ENCODE assay signal across 8 cellular contexts in the genomic region with DNA sequence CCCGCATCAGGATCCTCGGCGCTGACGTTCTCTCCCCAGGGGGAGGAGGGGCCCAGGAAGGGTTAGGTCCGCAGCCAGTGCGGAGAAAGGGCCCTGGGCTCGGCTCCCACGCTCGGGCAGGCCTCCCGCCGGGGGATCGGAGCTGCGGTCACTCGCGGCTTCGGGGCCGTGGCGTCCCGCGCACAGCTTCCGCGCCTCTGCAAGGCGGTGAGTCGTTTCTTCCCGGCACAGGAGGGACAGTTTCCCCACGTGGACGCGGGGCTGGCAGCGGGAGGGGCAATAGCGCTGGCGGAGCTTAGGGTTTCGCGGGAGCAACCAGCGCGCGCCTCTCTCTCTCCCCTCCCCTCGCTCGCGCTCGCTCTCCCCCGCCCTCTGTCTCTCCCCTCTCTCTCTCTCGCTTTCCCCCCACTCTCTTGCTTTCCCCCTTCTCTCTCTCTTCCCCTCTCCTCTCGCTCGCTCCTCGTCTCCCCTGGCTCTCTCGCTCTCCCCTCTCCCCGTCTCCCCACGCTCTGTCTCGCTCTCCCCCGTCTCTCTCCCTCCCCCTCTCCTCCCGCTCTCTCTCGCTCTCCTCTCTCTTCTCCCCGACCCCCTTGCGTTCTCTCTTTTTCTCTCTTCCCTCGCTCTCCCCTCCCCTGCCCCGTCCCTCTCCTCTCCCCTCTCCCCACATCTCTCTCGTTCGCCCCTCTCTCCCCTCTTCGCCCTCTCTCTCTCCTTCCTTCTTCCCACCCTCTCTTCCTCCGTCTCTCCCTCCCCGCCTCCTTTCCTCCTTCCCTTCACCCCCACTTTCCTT. TPM values are rescaled to one million over a fixed set of nuclear protein-coding genes. Genes with fewer than 3 reads are reported as not detected.
DNase-seq lines count a peak whose midpoint lies in the region; ATAC-seq and TF ChIP-seq lines count a peak whose summit lies in the region.

No MANE protein-coding gene starts in this region.

- peak overlapping the region; percentile 74 for H3K27ac Mint-ChIP-seq in activated naive CD8-positive, alpha-beta T cell treated with anti-CD3 and anti-CD28 coated beads, Interleukin-2, amount 10 ng/mL, durations not matched to agents 7 days and 5 days

- POLR2A ChIA-PET in activated naive CD8-positive, alpha-beta T cell treated with anti-CD3 and anti-CD28 coated beads, Interleukin-2, amount 10 ng/mL, durations not matched to agents 7 days and 5 days (lab: Charles Lee) = interaction anchor here (1.0 to 1.9 kb wide), 8 partner anchors 13 to 134 kb away, joined by 4 to 11 read pairs (median 5); a partner anchor contains a TSS

- TF ChIP-seq CTCF in left ventricle myocardium inferior (IDR thresholded peaks at IDR 0.05; ENCODE audit: borderline replicate concordance) (no peak), prostate gland (IDR thresholded peaks at IDR 0.05) (no peak)

- DNase-seq in AML-193 (lab: John Stamatoyannopoulos, UW) (peak; percentile 36 to 49), SJSA1 (ENCODE audit: low read depth in 1 of 2, low spot score in 2 of 2) (peak in 1 of 2 experiments; percentile 24), left ventricle myocardium inferior (peak; percentile 51), prostate gland (ENCODE audit: low spot score) (peak; percentile 26), NCI-H187 (lab: John Stamatoyannopoulos, UW) (no peak)
- peak; percentile 69 for DNase-seq in activated naive CD8-positive, alpha-beta T cell treated with anti-CD3 and anti-CD28 coated beads, Interleukin-2, amount 10 ng/mL, durations not matched to agents 7 days and 5 days

- peak overlapping the region; percentile 92 for H3K4me3 Mint-ChIP-seq in activated naive CD8-positive, alpha-beta T cell treated with anti-CD3 and anti-CD28 coated beads, Interleukin-2, amount 10 ng/mL, durations not matched to agents 7 days and 5 days

- TF ChIP-seq POLR2A in prostate gland (IDR thresholded peaks at IDR 0.05) = peak; percentile 16
- no peak for TF ChIP-seq POLR2A in GM18505 (IDR thresholded peaks at IDR 0.05; ENCODE audit: borderline replicate concordance, extremely low read depth, insufficient read depth, insufficient read length)

- H3K27me3 Mint-ChIP-seq in activated naive CD8-positive, alpha-beta T cell treated with anti-CD3 and anti-CD28 coated beads, Interleukin-2, amount 10 ng/mL, durations not matched to agents 7 days and 5 days = peaks cover 20% of the 10 kb centered on the region

- ATAC-seq in HG02678 (IDR thresholded peaks at IDR 0.05; ENCODE audit: unreplicated experiment) (peak; percentile 34), GM18505 (IDR thresholded peaks at IDR 0.05; ENCODE audit: unreplicated experiment) (no peak)
- peak; percentile 51 for ATAC-seq in activated naive CD8-positive, alpha-beta T cell treated with anti-CD3 and anti-CD28 coated beads, Interleukin-2, amount 10 ng/mL, durations not matched to agents 7 days and 5 days (ENCODE audit: low read depth)

- peaks cover 23% of the 10 kb centered on the region for H3K4me1 Mint-ChIP-seq in activated naive CD8-positive, alpha-beta T cell treated with anti-CD3 and anti-CD28 coated beads, Interleukin-2, amount 10 ng/mL, durations not matched to agents 7 days and 5 days

- H3K36me3 ChIP-seq in SJSA1 (no peaks in the 10 kb centered on the region), left ventricle myocardium inferior (no peaks in the 10 kb centered on the region), prostate gland (no peaks in the 10 kb centered on the region)

- H3K27me3 ChIP-seq in SJSA1 (replicated peaks) (peaks cover 14% of the 10 kb centered on the region), left ventricle myocardium inferior (ENCODE audit: low read depth) (peaks cover 22% of the 10 kb centered on the region), prostate gland (replicated peaks; ENCODE audit: insufficient read depth) (no peaks in the 10 kb centered on the region)

- H3K27ac ChIP-seq in SJSA1 (no peak overlapping the region), left ventricle myocardium inferior (replicated peaks) (peak overlapping the region; percentile 67), prostate gland (no peak overlapping the region)

- H3K9me3 Mint-ChIP-seq in activated naive CD8-positive, alpha-beta T cell treated with anti-CD3 and anti-CD28 coated beads, Interleukin-2, amount 10 ng/mL, durations not matched to agents 7 days and 5 days = no peaks in the 10 kb centered on the region

- H3K9me3 ChIP-seq in SJSA1 (replicated peaks) = no peaks in the 10 kb centered on the region
- H3K9me3 ChIP-seq in left ventricle myocardium inferior (replicated peaks) = no peaks in the 10 kb centered on the region
- no peaks in the 10 kb centered on the region for H3K9me3 ChIP-seq in prostate gland

- H3K36me3 Mint-ChIP-seq in activated naive CD8-positive, alpha-beta T cell treated with anti-CD3 and anti-CD28 coated beads, Interleukin-2, amount 10 ng/mL, durations not matched to agents 7 days and 5 days = peaks cover 3% of the 10 kb centered on the region

- peak overlapping the region; percentile 47 for H3K4me3 ChIP-seq in SJSA1
- peak overlapping the region; percentile 85 for H3K4me3 ChIP-seq in left ventricle myocardium inferior
- H3K4me3 ChIP-seq in prostate gland = peak overlapping the region; percentile 43 to 53

- H3K4me1 ChIP-seq in SJSA1 (replicated peaks) (peaks cover 8% of the 10 kb centered on the region), left ventricle myocardium inferior (peaks cover 22% of the 10 kb centered on the region), prostate gland (replicated peaks) (no peaks in the 10 kb centered on the region)

- intact Hi-C loops in left ventricle myocardium inferior (cut with micrococcal nuclease) = no loop called here
- intact Hi-C loops in prostate gland (cut with DNase I) = loop anchor here (5.0 kb wide), 2 partner anchors 75 to 150 kb away; no protein-coding TSS in a partner anchor

- 1% methylated on average over 37 of the region's 61 CpGs for WGBS in prostate gland

RNA-seq across cellular contexts. Expression of a gene that starts 12.8 kb away (rescaled TPM):
- 0.22 and 0.68 TPM in 2 replicates for total RNA-seq in SJSA1 (2014; rRNA removed; shearing (Covaris generic))
- 1 to 10 TPM; 8.2 to 8.9 TPM for total RNA-seq in activated naive CD8-positive, alpha-beta T cell treated with anti-CD3 and anti-CD28 coated beads, Interleukin-2, amount 10 ng/mL, durations not matched to agents 7 days and 5 days
- total RNA-seq in left ventricle myocardium inferior (1.9 TPM), prostate gland (1 to 10 TPM; 5.3 to 9.5 TPM)

Comparison
In these comparisons a context has a peak if more than half of its experiments do, and no peak if none do; other contexts are left out.
1. DNase-seq: peak in AML-193 (2 of 2), activated naive CD8-positive, alpha-beta T cell treated with anti-CD3 and anti-CD28 coated beads, Interleukin-2, amount 10 ng/mL, durations not matched to agents 7 days and 5 days (single experiment), left ventricle myocardium inferior (single experiment) and prostate gland (single experiment); none in NCI-H187 (0 of 2).
2. Peak in every context shown above with its lines, with median percentiles within 50 percentile points of each other: H3K4me3 ChIP-seq.